Comparison of ENCODE assay signal across 8 cellular contexts in the genomic region with DNA sequence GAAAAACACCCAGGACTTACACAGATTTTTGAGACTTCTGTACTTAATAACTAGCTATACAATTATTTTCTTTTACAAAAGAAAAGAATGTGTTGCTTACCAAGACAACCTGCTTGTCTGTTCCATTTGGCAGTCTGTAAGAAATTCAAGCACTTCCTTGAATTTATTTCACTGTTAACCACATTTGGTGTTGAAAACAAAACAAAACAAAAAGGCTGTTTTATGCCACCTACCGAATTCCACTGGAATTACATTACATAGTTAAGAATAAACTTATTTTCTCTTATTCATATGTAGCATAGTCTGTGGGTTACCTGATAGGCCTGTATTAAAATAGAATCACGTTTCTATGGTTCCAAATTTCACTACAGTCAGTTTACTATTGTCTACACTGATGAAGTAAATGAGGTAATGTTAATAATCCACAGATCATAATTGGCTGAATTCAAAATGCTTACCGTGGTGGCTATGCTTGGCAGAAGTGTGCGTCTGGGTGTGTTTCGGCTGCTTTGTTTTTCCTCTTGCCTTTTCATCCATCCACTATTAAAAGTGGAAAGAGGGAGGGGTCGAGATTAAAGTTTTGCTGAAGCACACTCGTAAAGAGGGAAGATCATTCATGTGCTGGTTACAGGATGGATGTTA. TPM values are rescaled to one million over a fixed set of nuclear protein-coding genes. Genes with fewer than 3 reads are reported as not detected.
A peak's percentile ranks its signal among the peaks of the same experiment; 100 is the strongest.
DNase-seq lines count a peak whose midpoint lies in the region; ATAC-seq and TF ChIP-seq lines count a peak whose summit lies in the region.

A gene with protein sequence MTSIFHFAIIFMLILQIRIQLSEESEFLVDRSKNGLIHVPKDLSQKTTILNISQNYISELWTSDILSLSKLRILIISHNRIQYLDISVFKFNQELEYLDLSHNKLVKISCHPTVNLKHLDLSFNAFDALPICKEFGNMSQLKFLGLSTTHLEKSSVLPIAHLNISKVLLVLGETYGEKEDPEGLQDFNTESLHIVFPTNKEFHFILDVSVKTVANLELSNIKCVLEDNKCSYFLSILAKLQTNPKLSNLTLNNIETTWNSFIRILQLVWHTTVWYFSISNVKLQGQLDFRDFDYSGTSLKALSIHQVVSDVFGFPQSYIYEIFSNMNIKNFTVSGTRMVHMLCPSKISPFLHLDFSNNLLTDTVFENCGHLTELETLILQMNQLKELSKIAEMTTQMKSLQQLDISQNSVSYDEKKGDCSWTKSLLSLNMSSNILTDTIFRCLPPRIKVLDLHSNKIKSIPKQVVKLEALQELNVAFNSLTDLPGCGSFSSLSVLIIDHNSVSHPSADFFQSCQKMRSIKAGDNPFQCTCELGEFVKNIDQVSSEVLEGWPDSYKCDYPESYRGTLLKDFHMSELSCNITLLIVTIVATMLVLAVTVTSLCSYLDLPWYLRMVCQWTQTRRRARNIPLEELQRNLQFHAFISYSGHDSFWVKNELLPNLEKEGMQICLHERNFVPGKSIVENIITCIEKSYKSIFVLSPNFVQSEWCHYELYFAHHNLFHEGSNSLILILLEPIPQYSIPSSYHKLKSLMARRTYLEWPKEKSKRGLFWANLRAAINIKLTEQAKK (minus strand): TSS at position 138 of the 642 bp plus-strand sequence. CDS start 5,960 bp downstream, outside the sequence.

- in situ Hi-C loops in gastrocnemius medialis (cut with MboI; ENCODE audit: low sequenced_read_pairs in 4 of 4): no loop called here

- no peaks in the 10 kb centered on the region for H3K9me3 ChIP-seq in right atrium auricular region
- no peaks in the 10 kb centered on the region for H3K9me3 ChIP-seq in gastrocnemius medialis

- H3K4me1 ChIP-seq in right atrium auricular region (peaks cover 0 to 12% of the 10 kb centered on the region in 2 donors), gastrocnemius medialis (peaks cover 0 to 18% of the 10 kb centered on the region in 2 donors)

- TF ChIP-seq CTCF in right atrium auricular region (IDR thresholded peaks at IDR 0.05) (peak; percentile 51 to 69), gastrocnemius medialis (IDR thresholded peaks at IDR 0.05 in 4 of 5, conservative IDR thresholded peaks at IDR 0.05 in 1 of 5) (peak in 3 of 5 experiments; percentile 30 to 51 (median 31))

- intact Hi-C loops in gastrocnemius medialis (cut with DNase I; ENCODE audit: low total_unique reads): no loop called here

- no peaks in the 10 kb centered on the region for H3K27me3 ChIP-seq in right atrium auricular region
- no peaks in the 10 kb centered on the region for H3K27me3 ChIP-seq in gastrocnemius medialis

- H3K4me3 ChIP-seq in right atrium auricular region (peak within 1 kb of the TSS; percentile 22 to 35), gastrocnemius medialis (peak within 1 kb of the TSS; percentile 6 to 40 (median 22))

- peaks cover 9% of the 10 kb centered on the region for H3K36me3 ChIP-seq in right atrium auricular region
- no peaks in the 10 kb centered on the region for H3K36me3 ChIP-seq in gastrocnemius medialis

- H3K27ac ChIP-seq in angular gyrus (ENCODE audit: low read depth, low read length): peak within 1 kb of the TSS; percentile 76
- H3K27ac ChIP-seq in right atrium auricular region: peak within 1 kb of the TSS; percentile 61 to 66
- H3K27ac ChIP-seq in gastrocnemius medialis: peak within 1 kb of the TSS; percentile 24 to 66 (median 64)

- ATAC-seq in GM21737 (IDR thresholded peaks at IDR 0.05; ENCODE audit: unreplicated experiment): peak; percentile 31
- ATAC-seq in gastrocnemius medialis: peak; percentile 24 to 68

- TF ChIP-seq POLR2A in gastrocnemius medialis (IDR thresholded peaks at IDR 0.05): no peak

- peak; percentile 57 for DNase-seq in DMS53 treated with DMSO at 0.1 percent for 48 hours (lab: John Stamatoyannopoulos, UW; ENCODE audit: unreplicated experiment)
- DNase-seq in NCI-H226: peak; percentile 11
- DNase-seq in right atrium auricular region (ENCODE audit: low spot score): no peak
- DNase-seq in gastrocnemius medialis: no peak
- no peak for DNase-seq in cerebellar nuclear complex (lab: John Stamatoyannopoulos, UW)
- no peak for DNase-seq in NCI-H2081 treated with DMSO at 0.1 percent for 48 hours (lab: John Stamatoyannopoulos, UW)

RNA-seq across cellular contexts. Expression of the gene that starts here (rescaled TPM):
- total RNA-seq in right atrium auricular region: 1 to 10 TPM; 3.6 to 8.9 TPM
- 1 to 10 TPM in 3 of 4 donors, not detected in 1; 1.3 to 2.4 (median 1.5) TPM for total RNA-seq in gastrocnemius medialis

Comparison
In these comparisons a context has a peak if more than half of its experiments do, and no peak if none do; other contexts are left out.
1. DNase-seq: peak in DMS53 treated with DMSO at 0.1 percent for 48 hours (single experiment) and NCI-H226 (single experiment); none in right atrium auricular region (single experiment), gastrocnemius medialis (0 of 2), cerebellar nuclear complex (0 of 2) and NCI-H2081 treated with DMSO at 0.1 percent for 48 hours (single experiment).
2. Peak in every context shown above with its lines, with median percentiles within 50 percentile points of each other: H3K27ac ChIP-seq.